Comparison of ENCODE assay signal across 8 cellular contexts in the genomic region with DNA sequence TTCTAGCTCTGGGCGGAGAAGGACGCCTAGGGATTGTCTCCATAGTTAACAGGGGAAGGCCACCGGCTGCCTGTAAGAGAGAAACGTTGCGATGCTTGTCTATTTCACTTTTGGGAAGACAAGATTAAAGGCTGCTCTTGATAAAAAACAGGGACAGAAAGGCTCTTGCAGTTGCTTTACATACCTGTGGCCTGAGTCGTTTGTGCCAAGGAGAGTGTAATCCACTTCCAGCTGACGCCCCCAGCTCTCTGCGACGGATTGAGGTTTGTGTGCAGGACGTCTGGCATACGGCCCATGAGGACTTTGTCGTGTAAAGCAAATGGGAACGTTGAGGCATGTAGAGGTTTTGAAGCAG. TPM values are rescaled to one million over a fixed set of nuclear protein-coding genes. Genes with fewer than 3 reads are reported as not detected.
DNase-seq lines count a peak whose midpoint lies in the region; ATAC-seq and TF ChIP-seq lines count a peak whose summit lies in the region.

No MANE protein-coding gene starts in this region.

- no peaks in the 10 kb centered on the region for H3K27me3 Mint-ChIP-seq in mesothelial cell of epicardium (ENCODE audit: low read depth)

- H3K36me3 ChIP-seq in Panc1 (ENCODE audit: control insufficient read depth, insufficient read depth, low read length) (no peaks in the 10 kb centered on the region; the same call in 1 of the 2 replicates), vagina (peaks cover 0 to 6% of the 10 kb centered on the region in 2 donors)

- TF ChIP-seq POLR2A in vagina (IDR thresholded peaks at IDR 0.05): no peak

- peaks cover 52% of the 10 kb centered on the region for H3K4me1 Mint-ChIP-seq in mesothelial cell of epicardium

- H3K27me3 ChIP-seq in Panc1 (ENCODE audit: control insufficient read depth, insufficient read depth, low read length) (no peaks in the 10 kb centered on the region), vagina (no peaks in the 10 kb centered on the region)

- H3K4me1 ChIP-seq in Panc1 (ENCODE audit: control insufficient read depth, insufficient read depth, low read length) (peaks cover 27% of the 10 kb centered on the region), vagina (peaks cover 57% of the 10 kb centered on the region)

- TF ChIP-seq CTCF in Panc1 (IDR thresholded peaks at IDR 0.05): no peak
- TF ChIP-seq CTCF in mesothelial cell of epicardium (IDR thresholded peaks at IDR 0.05; ENCODE audit: unreplicated experiment): no peak
- TF ChIP-seq CTCF in vagina (IDR thresholded peaks at IDR 0.05): no peak

- POLR2A ChIA-PET in Panc1 (lab: Charles Lee): interaction anchor here (0.7 kb wide), 1 partner anchor 26 kb away, joined by 3 read pairs; no protein-coding TSS in a partner anchor

- no peaks in the 10 kb centered on the region for H3K9me3 Mint-ChIP-seq in mesothelial cell of epicardium

- H3K27ac Mint-ChIP-seq in mesothelial cell of epicardium: peak overlapping the region; percentile 97

- CTCF ChIA-PET in Panc1 (lab: Charles Lee): no interaction called here

- H3K9me3 ChIP-seq in Panc1 (ENCODE audit: control insufficient read depth, insufficient read depth, low read depth, low read length): no peaks in the 10 kb centered on the region
- H3K9me3 ChIP-seq in vagina: no peaks in the 10 kb centered on the region

- H3K4me3 Mint-ChIP-seq in mesothelial cell of epicardium: peak overlapping the region; percentile 87

- peaks cover 3% of the 10 kb centered on the region for H3K36me3 Mint-ChIP-seq in mesothelial cell of epicardium

- peak; percentile 35 for DNase-seq in D341Med (ENCODE audit: low spot score)
- no peak for DNase-seq in Panc1 (ENCODE audit: low read depth, low spot score)
- peak; percentile 47 for DNase-seq in dermis blood vessel endothelial cell
- DNase-seq in mesothelial cell of epicardium (ENCODE audit: low spot score in 2 of 2, unreplicated experiment in 2 of 2): no peak
- DNase-seq in vagina (ENCODE audit: extremely low spot score in 2 of 2): no peak
- DNase-seq in DMS 273 treated with DMSO at 0.1 percent for 48 hours (lab: John Stamatoyannopoulos, UW): no peak
- no peak for DNase-seq in foreskin melanocyte

- H3K4me3 ChIP-seq in Panc1 (ENCODE audit: low read depth in 2 of 2, low read length in 2 of 2): peak overlapping the region; percentile 66 to 79
- H3K4me3 ChIP-seq in vagina: peak overlapping the region; percentile 77 to 92

- peak overlapping the region; percentile 85 for H3K27ac ChIP-seq in Panc1 (ENCODE audit: low read length)
- H3K27ac ChIP-seq in vagina: peak overlapping the region; percentile 98

- TSS peak; percentile 54 for BruUV-seq in Panc1 (replicated peaks; lab: Mats Ljungman, UMichigan)

- in situ Hi-C loops in Panc1 (cut with HindIII; ENCODE audit: low pct_unique_long_range_greater_than_20kb, low sequenced_read_pairs): no loop called here

- ATAC-seq in Panc1 (no peak), HG02759 (IDR thresholded peaks at IDR 0.05; ENCODE audit: unreplicated experiment) (no peak)

- intact Hi-C loops in Panc1 (cut with micrococcal nuclease; ENCODE audit: unreplicated experiment) (no loop called here), vagina (cut with DNase I) (no loop called here)

RNA-seq across cellular contexts. Expression of a gene that starts 1.1 kb away (rescaled TPM):
- total RNA-seq in Panc1 (2021; ENCODE audit: unreplicated experiment) (4.8 TPM), dermis blood vessel endothelial cell (2.5 and 6.3 TPM in 2 replicates), mesothelial cell of epicardium (25.0 to 29.0 TPM (median 25.3 TPM) in 3 replicates), vagina (16.5 TPM)
- 1.3 TPM for polyA plus RNA-seq in Panc1 (2012; ENCODE audit: insufficient read length)

Comparison
In these comparisons a context has a peak if more than half of its experiments do, and no peak if none do; other contexts are left out.
1. DNase-seq: peak in D341Med (single experiment) and dermis blood vessel endothelial cell (single experiment); none in Panc1 (single experiment), mesothelial cell of epicardium (0 of 2), vagina (0 of 2), DMS 273 treated with DMSO at 0.1 percent for 48 hours (single experiment) and foreskin melanocyte (single experiment).